Comparison of ENCODE assay signal across 8 cellular contexts in genomic region chr18:76875390-76876330, GRCh38. TPM values are rescaled to one million over a fixed set of nuclear protein-coding genes. Genes with fewer than 3 reads are reported as not detected.
DNase-seq lines count a peak whose midpoint lies in the region; ATAC-seq and TF ChIP-seq lines count a peak whose summit lies in the region.

No MANE protein-coding gene starts in this region.

- TF ChIP-seq CTCF in DOHH2 (IDR thresholded peaks at IDR 0.05; ENCODE audit: low read depth, low read length, poor library complexity, severe bottlenecking), result peak; percentile 82

- H4K20me1 ChIP-seq in DOHH2 (ENCODE audit: control insufficient read depth, insufficient read depth, low read depth, low read length), result no peaks in the 10 kb centered on the region

- H3K9me2 ChIP-seq in DOHH2 (replicated peaks; ENCODE audit: control insufficient read depth, low read length), result no peaks in the 10 kb centered on the region

- H3K4me1 ChIP-seq in DOHH2 (ENCODE audit: control insufficient read depth, low read length) (no peaks in the 10 kb centered on the region), trophoblast cell (ENCODE audit: control insufficient read depth in 1 of 2, insufficient read depth in 2 of 2, low read length in 2 of 2) (no peaks in the 10 kb centered on the region)

- H3K79me2 ChIP-seq in DOHH2 (ENCODE audit: control insufficient read depth, low read length) (no peaks in the 10 kb centered on the region), trophoblast cell (ENCODE audit: control insufficient read depth, insufficient read depth, low read length, poor library complexity) (no peaks in the 10 kb centered on the region)

- H2AK5ac ChIP-seq in trophoblast cell (ENCODE audit: low read length), result no peak overlapping the region

- peak; percentile 81 for ATAC-seq in GM21723 (IDR thresholded peaks at IDR 0.05; ENCODE audit: unreplicated experiment)

- H3K9me3 ChIP-seq in DOHH2 (ENCODE audit: control insufficient read depth, insufficient read depth, low read length) (no peaks in the 10 kb centered on the region), trophoblast cell (ENCODE audit: insufficient read depth, low read depth, low read length) (peaks cover 2% of the 10 kb centered on the region)

- H3K18ac ChIP-seq in trophoblast cell (ENCODE audit: low read length), result no peak overlapping the region

- no peak overlapping the region for H3K14ac ChIP-seq in trophoblast cell (ENCODE audit: low read length)

- H3K23ac ChIP-seq in trophoblast cell (ENCODE audit: low read length), result no peak overlapping the region

- H3K27ac ChIP-seq in DOHH2 (ENCODE audit: low read depth, low read length) (no peak overlapping the region), trophoblast cell (ENCODE audit: low read depth, low read length) (no peak overlapping the region)

- H2BK12ac ChIP-seq in trophoblast cell (ENCODE audit: low read length), result no peak overlapping the region

- no peak overlapping the region for H3K9ac ChIP-seq in trophoblast cell (ENCODE audit: low read length)

- peaks cover 11% of the 10 kb centered on the region for H3F3A ChIP-seq in DOHH2 (ENCODE audit: control insufficient read depth, insufficient read depth)

- no peak overlapping the region for H2AFZ ChIP-seq in trophoblast cell (ENCODE audit: insufficient read depth, low read length, poor library complexity)

- H3K36me3 ChIP-seq in DOHH2 (ENCODE audit: control insufficient read depth, low read length) (peaks cover 58% of the 10 kb centered on the region), trophoblast cell (ENCODE audit: control insufficient read depth in 1 of 2, insufficient read depth in 2 of 2, low read length in 2 of 2) (peaks cover 10 to 16% of the 10 kb centered on the region in 2 experiments)

- H2BK5ac ChIP-seq in trophoblast cell (ENCODE audit: low read depth, low read length, poor library complexity), result no peak overlapping the region

- H3K79me1 ChIP-seq in trophoblast cell (ENCODE audit: low read length), result no peaks in the 10 kb centered on the region

- H4K8ac ChIP-seq in trophoblast cell (ENCODE audit: low read depth, low read length), result no peak overlapping the region

- no peak overlapping the region for H3K4ac ChIP-seq in trophoblast cell (ENCODE audit: low read depth, low read length)

- no CpG with 5 or more reads among the region's 14 CpGs for WGBS in trophoblast cell (ENCODE audit: extremely low coverage, insufficient coverage, insufficient read length)

- no peak overlapping the region for H2BK120ac ChIP-seq in trophoblast cell (ENCODE audit: insufficient read depth, low read length, poor library complexity)

- H3K27me3 ChIP-seq in DOHH2 (ENCODE audit: control insufficient read depth, low read length) (no peaks in the 10 kb centered on the region), trophoblast cell (ENCODE audit: insufficient read depth, low read length) (no peaks in the 10 kb centered on the region)

- DNase-seq in NCI-H146 treated with DMSO at 0.1 percent for 48 hours (lab: John Stamatoyannopoulos, UW; ENCODE audit: unreplicated experiment) (peak; percentile 89), fibroblast of the conjunctiva (ENCODE audit: low read depth) (peak; percentile 17), trophoblast cell (peak; percentile 24 to 74), MV-4-11 (lab: John Stamatoyannopoulos, UW) (no peak), mesenteric fat pad (ENCODE audit: low spot score) (no peak)
- peak; percentile 59 for DNase-seq in activated CD4-positive, alpha-beta T cell treated with anti-CD3 and anti-CD28 coated beads for 48 hours

- H3K4me3 ChIP-seq in DOHH2 (ENCODE audit: low read length) (no peak overlapping the region), trophoblast cell (ENCODE audit: low read depth, low read length) (no peak overlapping the region)

- H3K4me2 ChIP-seq in DOHH2 (ENCODE audit: low read length) (no peak overlapping the region), trophoblast cell (ENCODE audit: low read length) (no peak overlapping the region)

- no peak overlapping the region for H4K12ac ChIP-seq in trophoblast cell (ENCODE audit: low read depth, low read length)

- H4K91ac ChIP-seq in trophoblast cell (ENCODE audit: low read depth, low read length), result no peak overlapping the region

RNA-seq across cellular contexts. Expression of gene ZNF236, which starts 53.3 kb away (rescaled TPM):
- 6.3 and 7.1 TPM in 2 replicates for polyA plus RNA-seq in trophoblast cell (2013)
- total RNA-seq in mesenteric fat pad, result 14.5 TPM

Comparison
In these comparisons a context has a peak if more than half of its experiments do, and no peak if none do; other contexts are left out.
1. DNase-seq: peak in NCI-H146 treated with DMSO at 0.1 percent for 48 hours (single experiment), activated CD4-positive, alpha-beta T cell treated with anti-CD3 and anti-CD28 coated beads for 48 hours (single experiment), fibroblast of the conjunctiva (single experiment) and trophoblast cell (2 of 2); none in MV-4-11 (single experiment) and mesenteric fat pad (single experiment).